In genomic region chr1:174134000-174134659, GRCh38 we compare ENCODE assay signal across 12 cellular contexts.
DNase-seq lines count a peak whose midpoint lies in the region; ATAC-seq lines count a peak whose summit lies in the region.
"Had no signal": no experiment of that assay in that cellular context is flagged by ENCODE, and none has a peak within 500 bp of the region (broad histone marks: within the 10 kb centered on the region; RNA-seq: fewer than 3 reads in every experiment).

No MANE protein-coding gene starts in this region.

- H3K36me3 Mint-ChIP-seq in stimulated activated effector memory CD8-positive, alpha-beta T cell treated with anti-CD3 and anti-CD28 coated beads, Interleukin-12 subunit alpha, Interleukin-12 subunit beta, amount 100 ng/mL, for 72 hours: no peaks in the 10 kb centered on the region

- H3K27ac Mint-ChIP-seq in stimulated activated effector memory CD8-positive, alpha-beta T cell treated with anti-CD3 and anti-CD28 coated beads, Interleukin-12 subunit alpha, Interleukin-12 subunit beta, amount 100 ng/mL, for 72 hours: no peak overlapping the region
- H3K27ac Mint-ChIP-seq: activated CD8-positive, alpha-beta memory T cell treated with anti-CD3 and anti-CD28 coated beads, Interleukin-2, amount 10 ng/mL, durations not matched to agents 7 days and 5 days; T-helper 2 cell treated with Interferon-gamma antibody and Interleukin-4, amounts not matched to agents 5 μg/mL and 100 μg/mL, for 36 hours had no signal

- DNase-seq in NCI-H1417 treated with DMSO at 0.1 percent for 48 hours (lab: John Stamatoyannopoulos, UW) (peak; percentile 12), HUDEP-2 (lab: John Stamatoyannopoulos, UW; ENCODE audit: unreplicated experiment in 76 of 76) (no peak), NCI-H446 treated with DMSO at 0.1 percent for 48 hours (lab: John Stamatoyannopoulos, UW) (no peak)
- DNase-seq in stimulated activated effector memory CD8-positive, alpha-beta T cell treated with anti-CD3 and anti-CD28 coated beads, Interleukin-12 subunit alpha, Interleukin-12 subunit beta, amount 100 ng/mL, for 72 hours (ENCODE audit: low spot score in 2 of 2): no peak
- DNase-seq in activated naive CD4-positive, alpha-beta T cell (lab: John Stamatoyannopoulos, UW): no peak
- DNase-seq: activated CD8-positive, alpha-beta memory T cell treated with anti-CD3 and anti-CD28 coated beads, Interleukin-2, amount 10 ng/mL, durations not matched to agents 7 days and 5 days; adrenal gland; left lung had no signal

- H3K4me1 Mint-ChIP-seq in stimulated activated effector memory CD8-positive, alpha-beta T cell treated with anti-CD3 and anti-CD28 coated beads, Interleukin-12 subunit alpha, Interleukin-12 subunit beta, amount 100 ng/mL, for 72 hours: no peaks in the 10 kb centered on the region

- no peak overlapping the region for H3K4me3 Mint-ChIP-seq in stimulated activated effector memory CD8-positive, alpha-beta T cell treated with anti-CD3 and anti-CD28 coated beads, Interleukin-12 subunit alpha, Interleukin-12 subunit beta, amount 100 ng/mL, for 72 hours
- H3K4me3 Mint-ChIP-seq: activated CD8-positive, alpha-beta memory T cell treated with anti-CD3 and anti-CD28 coated beads, Interleukin-2, amount 10 ng/mL, durations not matched to agents 7 days and 5 days; T-helper 2 cell treated with Interferon-gamma antibody and Interleukin-4, amounts not matched to agents 5 μg/mL and 100 μg/mL, for 36 hours had no signal

- H3K9me3 Mint-ChIP-seq in stimulated activated effector memory CD8-positive, alpha-beta T cell treated with anti-CD3 and anti-CD28 coated beads, Interleukin-12 subunit alpha, Interleukin-12 subunit beta, amount 100 ng/mL, for 72 hours: no peaks in the 10 kb centered on the region
- H3K9me3 Mint-ChIP-seq: T-helper 2 cell treated with Interferon-gamma antibody and Interleukin-4, amounts not matched to agents 5 μg/mL and 100 μg/mL, for 36 hours had no signal

- ATAC-seq in GM18867 (IDR thresholded peaks at IDR 0.05; ENCODE audit: unreplicated experiment): peak; percentile 67
- peak; percentile 73 for ATAC-seq in HG02642 (IDR thresholded peaks at IDR 0.05; ENCODE audit: poor library complexity, unreplicated experiment)
- peak; percentile 57 for ATAC-seq in stimulated activated effector memory CD8-positive, alpha-beta T cell treated with anti-CD3 and anti-CD28 coated beads, Interleukin-12 subunit alpha, Interleukin-12 subunit beta, amount 100 ng/mL, for 72 hours
- ATAC-seq: activated CD8-positive, alpha-beta memory T cell treated with anti-CD3 and anti-CD28 coated beads, Interleukin-2, amount 10 ng/mL, durations not matched to agents 7 days and 5 days; gastroesophageal sphincter; left lung had no signal
